Comparison of ENCODE assay signal across 9 cellular contexts in the genomic region with DNA sequence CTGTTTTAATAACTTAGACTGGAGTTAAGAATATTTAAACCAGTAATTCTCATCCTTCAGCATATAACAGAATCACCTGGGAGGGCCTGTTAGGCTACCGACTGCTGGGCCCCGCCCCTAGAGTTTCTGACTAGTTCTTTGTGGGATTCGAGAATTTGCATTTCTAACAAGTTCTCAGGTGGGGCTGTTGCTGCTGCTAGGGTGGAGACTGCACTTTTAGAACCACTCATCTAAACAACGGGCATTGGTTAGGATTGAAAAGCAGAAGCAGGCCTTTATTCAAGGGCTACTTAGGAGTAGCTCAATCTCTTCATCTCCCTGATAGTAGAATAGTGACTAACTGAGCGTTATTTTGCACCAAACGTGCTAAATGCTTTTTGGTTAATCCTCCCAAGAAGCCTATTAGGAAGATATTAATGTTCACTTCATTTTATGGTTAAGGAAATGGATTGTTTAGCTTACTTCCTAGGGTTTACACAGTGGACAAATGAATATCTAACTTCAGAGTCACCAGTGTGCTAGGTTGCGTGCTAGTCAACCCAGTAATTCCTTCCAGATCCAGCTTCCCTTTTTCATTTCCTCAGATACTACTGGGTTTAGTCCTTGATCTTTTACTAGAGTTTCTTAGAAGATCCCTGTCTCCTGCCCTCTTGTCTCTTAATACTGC. TPM values are rescaled to one million over a fixed set of nuclear protein-coding genes. Genes with fewer than 3 reads are reported as not detected.
DNase-seq lines count a peak whose midpoint lies in the region; ATAC-seq and TF ChIP-seq lines count a peak whose summit lies in the region.
"Had no signal": no experiment of that assay in that cellular context is flagged by ENCODE, and none has a peak within 500 bp of the region (broad histone marks: within the 10 kb centered on the region; RNA-seq: fewer than 3 reads in every experiment).

No MANE protein-coding gene starts in this region.

- H3K27me3 ChIP-seq in OCI-LY3 (ENCODE audit: low read depth, low read length) (no peaks in the 10 kb centered on the region), transverse colon (no peaks in the 10 kb centered on the region)
- no peaks in the 10 kb centered on the region for H3K27me3 ChIP-seq in CD8-positive, alpha-beta T cell (ENCODE audit: insufficient read depth, low read length)

- CTCF ChIA-PET in CD8-positive, alpha-beta T cell (lab: Charles Lee): no interaction called here

- peaks cover 2% of the 10 kb centered on the region for H3K4me1 Mint-ChIP-seq in CD8-positive, alpha-beta T cell (ENCODE audit: low read depth)

- intact Hi-C loops in transverse colon (cut with DNase I; ENCODE audit: low total_unique reads): no loop called here
- intact Hi-C loops in CD8-positive, alpha-beta T cell (cut with DNase I, micrococcal nuclease): no loop called here

- peak overlapping the region; percentile 6; the same call in 1 of the 2 replicates for H3K9ac ChIP-seq in OCI-LY3 (ENCODE audit: low read length)

- peaks cover 35% of the 10 kb centered on the region for H3K36me3 Mint-ChIP-seq in CD8-positive, alpha-beta T cell

- in situ Hi-C loops in transverse colon (cut with MboI; ENCODE audit: low pct_ligation_motif_present in 1 of 4, low pct_unique_long_range_greater_than_20kb in 1 of 4, low sequenced_read_pairs in 3 of 4): no loop called here

- no peak for TF ChIP-seq POLR2A in transverse colon (IDR thresholded peaks at IDR 0.05)

- peaks cover 24% of the 10 kb centered on the region for H3K36me3 ChIP-seq in OCI-LY3 (replicated peaks; ENCODE audit: low read depth, low read length)
- peaks cover 0 to 10% (median 3%) of the 10 kb centered on the region in 4 donors for H3K36me3 ChIP-seq in transverse colon
- peaks cover 9% of the 10 kb centered on the region for H3K36me3 ChIP-seq in CD8-positive, alpha-beta T cell (ENCODE audit: insufficient read depth, low read length)

- H3K4me1 ChIP-seq in OCI-LY3 (ENCODE audit: low read length) (peaks cover 28% of the 10 kb centered on the region), transverse colon (peaks cover 0 to 4% (median 0%) of the 10 kb centered on the region in 4 donors)
- no peaks in the 10 kb centered on the region for H3K4me1 ChIP-seq in CD8-positive, alpha-beta T cell (ENCODE audit: insufficient read depth, low read length)

- no peak overlapping the region for H3K4me3 Mint-ChIP-seq in CD8-positive, alpha-beta T cell

- H3K9me3 Mint-ChIP-seq in CD8-positive, alpha-beta T cell: no peaks in the 10 kb centered on the region

- H3K27ac ChIP-seq in OCI-LY3 (ENCODE audit: low read length) (peak overlapping the region; percentile 83), transverse colon (no peak overlapping the region)
- H3K27ac ChIP-seq in CD8-positive, alpha-beta T cell (ENCODE audit: low read depth, low read length): no peak overlapping the region
- H3K27ac ChIP-seq: 22Rv1 had no signal

- peak; percentile 91 for ATAC-seq in HG03039 (IDR thresholded peaks at IDR 0.05; ENCODE audit: unreplicated experiment)
- ATAC-seq in CD8-positive, alpha-beta T cell: no peak

- DNase-seq in NOMO-1 treated with DMSO at 0.1 percent for 48 hours (lab: John Stamatoyannopoulos, UW; ENCODE audit: unreplicated experiment): peak; percentile 10
- DNase-seq in NOMO-1 treated with dmso at 0.1 percent for 144 hours (lab: John Stamatoyannopoulos, UW; ENCODE audit: unreplicated experiment): no peak
- DNase-seq in transverse colon: peak; percentile 53
- DNase-seq in CD8-positive, alpha-beta T cell: no peak
- DNase-seq in superior temporal gyrus (ENCODE audit: extremely low spot score): no peak
- no peak for DNase-seq in OCI-M1 (lab: John Stamatoyannopoulos, UW)

- no peak for TF ChIP-seq EP300 in transverse colon (IDR thresholded peaks at IDR 0.05; ENCODE audit: low read depth)

- WGBS in transverse colon (ENCODE audit: low coverage in 1 of 2), 2 donors: 57 to 62% methylated on average over 2 to 7 of the region's 7 CpGs

- TF ChIP-seq CTCF in OCI-LY3 (IDR thresholded peaks at IDR 0.05; ENCODE audit: low read depth, low read length): no peak
- no peak for TF ChIP-seq CTCF in transverse colon (IDR thresholded peaks at IDR 0.05)
- no peak for TF ChIP-seq CTCF in CD8-positive, alpha-beta T cell (IDR thresholded peaks at IDR 0.05)

- no peak overlapping the region for H2AFZ ChIP-seq in OCI-LY3 (ENCODE audit: low read depth, low read length)

- POLR2A ChIA-PET in CD8-positive, alpha-beta T cell (lab: Charles Lee): no interaction called here

- no peaks in the 10 kb centered on the region for H3K27me3 Mint-ChIP-seq in CD8-positive, alpha-beta T cell (ENCODE audit: low read depth)

- peak overlapping the region; percentile 50 for H3K4me3 ChIP-seq in OCI-LY3 (ENCODE audit: low read length)
- H3K4me3 ChIP-seq in transverse colon: no peak overlapping the region
- no peak overlapping the region for H3K4me3 ChIP-seq in CD8-positive, alpha-beta T cell (ENCODE audit: low read depth, low read length)

- no peaks in the 10 kb centered on the region for H3K9me3 ChIP-seq in OCI-LY3 (ENCODE audit: insufficient read depth, low read length)
- no peaks in the 10 kb centered on the region for H3K9me3 ChIP-seq in transverse colon
- H3K9me3 ChIP-seq in CD8-positive, alpha-beta T cell (ENCODE audit: low read length): no peaks in the 10 kb centered on the region

- H3K4me2 ChIP-seq in OCI-LY3 (ENCODE audit: low read length): peak overlapping the region; percentile 73

- H3K79me2 ChIP-seq in OCI-LY3 (ENCODE audit: low read length): peaks cover 17% of the 10 kb centered on the region

- no peak overlapping the region for H3K27ac Mint-ChIP-seq in CD8-positive, alpha-beta T cell

- H4K20me1 ChIP-seq in OCI-LY3 (ENCODE audit: insufficient read depth, low read length): peaks cover 27% of the 10 kb centered on the region

RNA-seq across cellular contexts. Expression of gene UAP1, which starts 31.1 kb away (rescaled TPM):
- total RNA-seq in transverse colon: 100 to 1,000 TPM in 3 of 4 donors, 10 to 100 TPM in 1; 95.0 to 131 (median 117) TPM
- 10 to 100 TPM; 71.5 to 73.9 TPM for total RNA-seq in CD8-positive, alpha-beta T cell

RNA-seq across cellular contexts. Expression of gene UHMK1, which starts 32.8 kb away (rescaled TPM):
- total RNA-seq in transverse colon: 10 to 100 TPM; 26.5 to 57.1 (median 43.3) TPM
- total RNA-seq in CD8-positive, alpha-beta T cell: 10 to 100 TPM; 50.5 to 50.9 TPM

Comparison
In these comparisons a context has a peak if more than half of its experiments do, and no peak if none do; other contexts are left out.
1. DNase-seq: peak in NOMO-1 treated with DMSO at 0.1 percent for 48 hours (single experiment) and transverse colon (single experiment); none in NOMO-1 treated with dmso at 0.1 percent for 144 hours (single experiment), CD8-positive, alpha-beta T cell (0 of 7), superior temporal gyrus (single experiment) and OCI-M1 (single experiment).